Comparison of ENCODE assay signal across 8 cellular contexts in genomic region chr10:71184402-71184801, GRCh38.
"Had no signal": no experiment of that assay in that cellular context is flagged by ENCODE, and none has a peak within 500 bp of the region (broad histone marks: within the 10 kb centered on the region; RNA-seq: fewer than 3 reads in every experiment).

No MANE protein-coding gene starts in this region.

- H2AFZ ChIP-seq: GM23248 had no signal

- H3K27ac Mint-ChIP-seq: HFFc6 had no signal

- DNase-seq: GM23248, GOT3, H7, HFFc6, IMR-90 had no signal

- H3K36me3 ChIP-seq: HAP-1 had no signal

- ATAC-seq: HCT116 had no signal

- H3K4me3 ChIP-seq: GM23248, HAP-1 had no signal

- H3K4me1 ChIP-seq: HAP-1 had no signal

- H3K9me3 ChIP-seq: HAP-1 had no signal

- H3K9me3 Mint-ChIP-seq: HFFc6 had no signal

- H3K4me3 Mint-ChIP-seq: HFFc6 had no signal

- H3K9ac ChIP-seq: GM23248 had no signal

- H3K27ac ChIP-seq: GM23248, HL-60 had no signal
